In the genomic region with DNA sequence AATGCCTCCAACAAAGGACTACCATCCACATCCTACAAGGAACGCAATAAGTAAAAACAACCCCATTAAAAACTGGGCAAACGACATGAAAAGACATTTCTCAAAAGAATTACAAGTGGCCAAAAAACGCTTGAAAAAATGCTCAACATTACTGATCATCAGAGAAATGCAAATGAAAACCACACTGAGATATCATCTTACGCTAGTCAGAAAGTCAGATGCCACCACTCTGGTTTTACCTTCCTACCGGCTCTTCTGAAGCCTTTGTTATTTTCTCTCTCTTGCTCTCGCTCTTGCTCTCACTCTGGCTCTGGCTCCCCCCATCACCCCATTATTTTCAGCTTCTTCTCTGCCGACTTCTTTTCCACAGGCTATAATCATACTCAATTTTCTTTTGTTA, we compare ENCODE assay signal across 16 cellular contexts. TPM values are rescaled to one million over a fixed set of nuclear protein-coding genes. Genes with fewer than 3 reads are reported as not detected.
DNase-seq lines count a peak whose midpoint lies in the region; ATAC-seq and TF ChIP-seq lines count a peak whose summit lies in the region.
"Had no signal": no experiment of that assay in that cellular context is flagged by ENCODE, and none has a peak within 500 bp of the region (broad histone marks: within the 10 kb centered on the region; RNA-seq: fewer than 3 reads in every experiment).

No MANE protein-coding gene starts in this region.

- no peaks in the 10 kb centered on the region for H3K27me3 Mint-ChIP-seq in activated naive CD8-positive, alpha-beta T cell

- no peak overlapping the region for H3K9ac ChIP-seq in MM.1S (ENCODE audit: low read length)

- H2AFZ ChIP-seq in MM.1S (ENCODE audit: low read length), result no peak overlapping the region

- WGBS in heart left ventricle, 4 donors, result 88 to 95% (median 92%) methylated on average over 7 of the region's 7 CpGs

- peaks cover 81% of the 10 kb centered on the region for H3K4me1 Mint-ChIP-seq in activated naive CD8-positive, alpha-beta T cell (ENCODE audit: low read depth)

- no peak for TF ChIP-seq POLR2A in heart left ventricle (IDR thresholded peaks at IDR 0.05)

- H3K9me3 ChIP-seq in MM.1S (replicated peaks; ENCODE audit: insufficient read depth, low read length) (no peaks in the 10 kb centered on the region), heart left ventricle (peaks cover 0 to 4% (median 0%) of the 10 kb centered on the region in 12 donors)
- H3K9me3 ChIP-seq: lower lobe of right lung had no signal

- no peak for TF ChIP-seq CTCF in MM.1S (IDR thresholded peaks at IDR 0.05; ENCODE audit: low read length)
- TF ChIP-seq CTCF in heart left ventricle (IDR thresholded peaks at IDR 0.05), result no peak

- H3K4me1 ChIP-seq in MM.1S (ENCODE audit: low read length) (peaks cover 19% of the 10 kb centered on the region), heart left ventricle (peaks cover 0 to 22% (median 2%) of the 10 kb centered on the region in 12 donors)

- H4K20me1 ChIP-seq in MM.1S (ENCODE audit: insufficient read depth, low read length), result no peaks in the 10 kb centered on the region

- peak overlapping the region; percentile 19; the same call in 1 of the 2 replicates for H3K4me2 ChIP-seq in MM.1S (ENCODE audit: low read depth, low read length)

- ATAC-seq in activated CD4-positive, CD25-positive, alpha-beta regulatory T cell treated with anti-CD3 and anti-CD28 coated beads, Interleukin-2, amount 50 U/mL, for 24 hours, result peak; percentile 82 to 92
- ATAC-seq in HG02973 (IDR thresholded peaks at IDR 0.05; ENCODE audit: unreplicated experiment), result no peak
- no peak for ATAC-seq in heart left ventricle
- ATAC-seq: lower lobe of right lung, PC-3 had no signal

- no peaks in the 10 kb centered on the region for H3F3A ChIP-seq in MM.1S (ENCODE audit: insufficient read depth, low read length)

- intact Hi-C loops in heart left ventricle (cut with DNase I), result loop anchor here in 2 of 10 donors (5.0 kb wide), 2 partner anchors 36 to 41 kb away; partner anchors contain the start of gene PLEKHO1 (in 1 of the 2)

- H3K9me2 ChIP-seq in MM.1S (replicated peaks; ENCODE audit: insufficient read depth, low read length), result no peaks in the 10 kb centered on the region

- H3K27me3 ChIP-seq in MM.1S (replicated peaks; ENCODE audit: insufficient read depth, low read length) (no peaks in the 10 kb centered on the region), heart left ventricle (no peaks in the 10 kb centered on the region)

- H3K36me3 ChIP-seq in MM.1S (replicated peaks; ENCODE audit: insufficient read depth, low read length), result no peaks in the 10 kb centered on the region
- peaks cover 0 to 15% (median 6%) of the 10 kb centered on the region in 9 donors for H3K36me3 ChIP-seq in heart left ventricle
- H3K36me3 ChIP-seq: lower lobe of right lung had no signal

- peak overlapping the region; percentile 24; the same call in 1 of the 2 replicates for H3K27ac ChIP-seq in MM.1S (ENCODE audit: low read length)
- peak overlapping the region in 1 of 12 donors; percentile 54 for H3K27ac ChIP-seq in heart left ventricle
- H3K27ac ChIP-seq: lower lobe of right lung had no signal

- H3K27ac Mint-ChIP-seq in activated naive CD8-positive, alpha-beta T cell, result peak overlapping the region; percentile 85

- H3K4me3 Mint-ChIP-seq in activated naive CD8-positive, alpha-beta T cell, result peak overlapping the region; percentile 65

- H3K4me3 ChIP-seq in MM.1S (ENCODE audit: low read length) (no peak overlapping the region), heart left ventricle (no peak overlapping the region)
- H3K4me3 ChIP-seq: lower lobe of right lung had no signal

- H3K9me3 Mint-ChIP-seq in activated naive CD8-positive, alpha-beta T cell (ENCODE audit: low read depth), result peaks cover 8% of the 10 kb centered on the region

- no peaks in the 10 kb centered on the region for H3K79me2 ChIP-seq in MM.1S (ENCODE audit: low read length)

- DNase-seq in activated CD4-positive, CD25-positive, alpha-beta regulatory T cell treated with anti-CD3 and anti-CD28 coated beads, Interleukin-2, amount 50 U/mL, for 72 hours, result no peak
- DNase-seq in MM.1S (peak; percentile 46), myocyte (ENCODE audit: low read depth) (peak; percentile 47), SKM-1 (lab: John Stamatoyannopoulos, UW; ENCODE audit: unreplicated experiment) (no peak), heart left ventricle (no peak)
- DNase-seq: 8988T, dermis blood vessel endothelial cell, GF-D8, lower lobe of right lung, NCI-H1436 treated with DMSO at 0.1 percent for 48 hours, NCI-H446 treated with DMSO at 0.1 percent for 48 hours, nucleus accumbens, PC-3 had no signal

- peaks cover 12% of the 10 kb centered on the region for H3K36me3 Mint-ChIP-seq in activated naive CD8-positive, alpha-beta T cell

RNA-seq across cellular contexts. Expression of gene VPS45, which starts 38.8 kb away (rescaled TPM):
- 49.4 and 64.1 TPM in 2 replicates for total RNA-seq in myocyte
- 25.6 TPM for polyA plus RNA-seq in myocyte (2012)
- 10 to 100 TPM; 39.1 to 67.7 (median 49.5) TPM for total RNA-seq in heart left ventricle
- polyA plus RNA-seq in heart left ventricle, result 10 to 100 TPM; 30.4 to 36.3 TPM

RNA-seq across cellular contexts. Expression of gene PLEKHO1, which starts 43.4 kb away (rescaled TPM):
- 71.9 and 105 TPM in 2 replicates for total RNA-seq in myocyte
- polyA plus RNA-seq in myocyte (2012), result 63.4 TPM
- total RNA-seq in heart left ventricle, result 100 to 1,000 TPM in 2 of 9 donors, 10 to 100 TPM in 7; 46.8 to 152 (median 67.6) TPM
- polyA plus RNA-seq in heart left ventricle, result 100 to 1,000 TPM; 184 to 200 TPM

Comparison
In these comparisons a context has a peak if more than half of its experiments do, and no peak if none do; other contexts are left out.
1. ATAC-seq: peak in activated CD4-positive, CD25-positive, alpha-beta regulatory T cell treated with anti-CD3 and anti-CD28 coated beads, Interleukin-2, amount 50 U/mL, for 24 hours (2 of 2); none in HG02973 (single experiment) and heart left ventricle (0 of 4).
2. DNase-seq: peak in MM.1S (single experiment) and myocyte (single experiment); none in activated CD4-positive, CD25-positive, alpha-beta regulatory T cell treated with anti-CD3 and anti-CD28 coated beads, Interleukin-2, amount 50 U/mL, for 72 hours (single experiment), SKM-1 (single experiment) and heart left ventricle (0 of 5).